8 cellular contexts compared by ENCODE assay signal in genomic region chr9:123353984-123354591, GRCh38. TPM values are rescaled to one million over a fixed set of nuclear protein-coding genes. Genes with fewer than 3 reads are reported as not detected.
DNase-seq lines count a peak whose midpoint lies in the region; ATAC-seq and TF ChIP-seq lines count a peak whose summit lies in the region.

No MANE protein-coding gene starts in this region.

- no peak overlapping the region for H2AFZ ChIP-seq in osteoblast (ENCODE audit: low read length)

- H4K20me1 ChIP-seq in osteoblast (ENCODE audit: insufficient read depth, low read length) = no peaks in the 10 kb centered on the region

- H3K27me3 ChIP-seq in Panc1 (ENCODE audit: control insufficient read depth, insufficient read depth, low read length) (no peaks in the 10 kb centered on the region), osteoblast (ENCODE audit: insufficient read depth, low read length) (peaks cover 12% of the 10 kb centered on the region)

- H3K36me3 ChIP-seq in Panc1 (ENCODE audit: control insufficient read depth, insufficient read depth, low read length) (no peaks in the 10 kb centered on the region), osteoblast (ENCODE audit: insufficient read depth, low read length) (no peaks in the 10 kb centered on the region)

- H3K4me2 ChIP-seq in osteoblast (ENCODE audit: insufficient read depth, low read length) = no peak overlapping the region

- TF ChIP-seq CTCF in Panc1 (IDR thresholded peaks at IDR 0.05) (peak; percentile 88), foreskin fibroblast (IDR thresholded peaks at IDR 0.05; ENCODE audit: low read depth, low read length) (peak; percentile 77), osteoblast (IDR thresholded peaks at IDR 0.05; ENCODE audit: extremely low read depth, low read depth, low read length) (peak; percentile 72)

- CTCF ChIA-PET in Panc1 (lab: Charles Lee) = interaction anchor here (0.6 to 2.1 kb wide), 2 partner anchors 31 to 1872 kb away, joined by 4 to 10 read pairs; no protein-coding TSS in a partner anchor

- POLR2A ChIA-PET in Panc1 (lab: Charles Lee) = interaction anchor here (0.5 kb wide), 1 partner anchor 91 kb away, joined by 11 read pairs; no protein-coding TSS in a partner anchor

- H3K27ac ChIP-seq in Panc1 (ENCODE audit: low read length) (no peak overlapping the region), osteoblast (ENCODE audit: low read depth, low read length) (no peak overlapping the region)

- intact Hi-C loops in Panc1 (cut with micrococcal nuclease; ENCODE audit: unreplicated experiment) = loop anchor here (2.0 to 5.0 kb wide), 2 partner anchors 31 to 272 kb away; no protein-coding TSS in a partner anchor

- H3K79me2 ChIP-seq in osteoblast (ENCODE audit: insufficient read depth, low read length) = no peaks in the 10 kb centered on the region

- in situ Hi-C loops in Panc1 (cut with HindIII; ENCODE audit: low pct_unique_long_range_greater_than_20kb, low sequenced_read_pairs) = no loop called here

- no peaks in the 10 kb centered on the region for H3K9me3 ChIP-seq in Panc1 (ENCODE audit: control insufficient read depth, insufficient read depth, low read depth, low read length)
- H3K9me3 ChIP-seq in osteoblast (ENCODE audit: low read depth, low read length) = no peaks in the 10 kb centered on the region

- H3K4me1 ChIP-seq in Panc1 (ENCODE audit: control insufficient read depth, insufficient read depth, low read length) (no peaks in the 10 kb centered on the region), osteoblast (ENCODE audit: insufficient read depth, low read length) (no peaks in the 10 kb centered on the region)

- DNase-seq in SIG-M5 treated with dmso at 0.1 percent for 504 hours (lab: John Stamatoyannopoulos, UW; ENCODE audit: unreplicated experiment) = peak; percentile 41
- DNase-seq in SIG-M5 (lab: John Stamatoyannopoulos, UW) = no peak
- no peak for DNase-seq in Panc1 (ENCODE audit: low read depth, low spot score)
- peak; percentile 19 to 30 for DNase-seq in activated T-helper 1 cell treated with anti-CD3 and anti-CD28 coated beads, Interleukin-2, amount 50 U/mL, for 16 hours (ENCODE audit: low read depth in 1 of 2, low spot score in 1 of 2)
- DNase-seq in foreskin fibroblast = peak; percentile 29 to 74
- DNase-seq in osteoblast (ENCODE audit: insufficient read length, low spot score, missing footprints) = peak; percentile 97

- BruUV-seq in Panc1 (replicated peaks; lab: Mats Ljungman, UMichigan) = no TSS peak

- ATAC-seq in HG03135 (IDR thresholded peaks at IDR 0.05; ENCODE audit: unreplicated experiment) (peak; percentile 43), Panc1 (peak; percentile 81), HG03039 (IDR thresholded peaks at IDR 0.05; ENCODE audit: unreplicated experiment) (no peak)

- no peak overlapping the region for H3K4me3 ChIP-seq in Panc1 (ENCODE audit: low read depth in 2 of 2, low read length in 2 of 2)
- no peak overlapping the region for H3K4me3 ChIP-seq in foreskin fibroblast (ENCODE audit: low read depth in 1 of 2, low read length in 2 of 2)
- H3K4me3 ChIP-seq in osteoblast (ENCODE audit: insufficient read depth, low read length) = no peak overlapping the region

RNA-seq across cellular contexts. Expression of gene CRB2, which starts 1.9 kb away (rescaled TPM):
- total RNA-seq in Panc1 (2021; ENCODE audit: unreplicated experiment) (0.05 TPM), osteoblast (not detected in 2 replicates)
- polyA plus RNA-seq in Panc1 (2012; ENCODE audit: insufficient read length) = not detected

Comparison
In these comparisons a context has a peak if more than half of its experiments do, and no peak if none do; other contexts are left out.
1. DNase-seq: peak in SIG-M5 treated with dmso at 0.1 percent for 504 hours (single experiment), activated T-helper 1 cell treated with anti-CD3 and anti-CD28 coated beads, Interleukin-2, amount 50 U/mL, for 16 hours (2 of 2), foreskin fibroblast (2 of 2) and osteoblast (single experiment); none in SIG-M5 (single experiment) and Panc1 (single experiment).
2. Peak in every context shown above with its lines, with median percentiles within 50 percentile points of each other: CTCF ChIP-seq.